8 cellular contexts compared by ENCODE assay signal in genomic region chr9:99231708-99232107, GRCh38. TPM values are rescaled to one million over a fixed set of nuclear protein-coding genes. Genes with fewer than 3 reads are reported as not detected.
DNase-seq lines count a peak whose midpoint lies in the region; ATAC-seq, FAIRE-seq and TF ChIP-seq lines count a peak whose summit lies in the region.

No MANE protein-coding gene starts in this region.

- ATAC-seq in K562 (peak; percentile 92), naive B cell (ENCODE audit: low read depth in 2 of 2) (no peak), GM19397 (IDR thresholded peaks at IDR 0.05; ENCODE audit: unreplicated experiment) (no peak), GM21423 (IDR thresholded peaks at IDR 0.05; ENCODE audit: unreplicated experiment) (no peak), GM19455 (IDR thresholded peaks at IDR 0.05; ENCODE audit: unreplicated experiment) (no peak)

- peak in 1 of 2 experiments; percentile 49; a peak in 3 of 4 replicates for TF ChIP-seq RAD21 in K562 (CRISPR knock-in tag; conservative IDR thresholded peaks at IDR 0.05 in 1 of 2, IDR thresholded peaks at IDR 0.05 in 1 of 2)

- H3K27me3 Mint-ChIP-seq in naive B cell: no peaks in the 10 kb centered on the region

- peaks cover 18 to 31% (median 20%) of the 10 kb centered on the region in 3 donors for H3K4me1 Mint-ChIP-seq in naive B cell

- no peak overlapping the region for H3K4me2 ChIP-seq in K562 (ENCODE audit: insufficient read depth, low read length)

- no peak overlapping the region for H3K4me3 ChIP-seq in K562

- intact Hi-C loops in K562 (cut with micrococcal nuclease): no loop called here

- no peak for TF ChIP-seq POLR2A in K562 (conservative IDR thresholded peaks at IDR 0.05)

- no peaks in the 10 kb centered on the region for H3K9me3 ChIP-seq in K562 (replicated peaks; ENCODE audit: control insufficient read depth, insufficient read depth, low read depth, low read length)

- no TSS peak for BruUV-seq in K562 (replicated peaks; lab: Mats Ljungman, UMichigan)

- H3K79me2 ChIP-seq in K562 (ENCODE audit: control insufficient read depth, insufficient read depth, low read length): peaks cover 3% of the 10 kb centered on the region; the same call in 1 of the 3 replicates

- H3K27ac Mint-ChIP-seq in naive B cell: peak overlapping the region in 4 of 6 donors; percentile 0 to 90 (median 29)

- in situ Hi-C loops in K562 (cut with MboI): no loop called here

- POLR2A ChIA-PET in K562 (lab: Yijun Ruan, JAX): interaction anchor here (1.0 to 3.2 kb wide), 4 partner anchors 9 to 86 kb away, joined by 3 to 45 read pairs (median 6); partner anchors contain the start of genes ALG2 and SEC61B

- H3K9me3 Mint-ChIP-seq in naive B cell: no peaks in the 10 kb centered on the region

- no peaks in the 10 kb centered on the region for H4K20me1 ChIP-seq in K562 (replicated peaks; ENCODE audit: control insufficient read depth, insufficient read depth, low read length)

- H3K36me3 Mint-ChIP-seq in naive B cell: peaks cover 3 to 15% of the 10 kb centered on the region in 2 donors

- no peaks in the 10 kb centered on the region for H3K9me1 ChIP-seq in K562 (ENCODE audit: control insufficient read depth, insufficient read depth, low read length)

- CTCF ChIA-PET in K562 (lab: Yijun Ruan, JAX; ENCODE audit: low intra/inter-chr PET ratio): no interaction called here

- peak; percentile 81 for FAIRE-seq in K562 (lab: Jason Lieb, UNC)

- TF ChIP-seq EP300 in K562 (IDR thresholded peaks at IDR 0.05; ENCODE audit: low read length): no peak

- H3K36me3 ChIP-seq in K562 (ENCODE audit: control insufficient read depth, insufficient read depth, low read length): peaks cover 57% of the 10 kb centered on the region; the same call in 2 of the 3 replicates

- no peaks in the 10 kb centered on the region for H3K27me3 ChIP-seq in K562 (ENCODE audit: control insufficient read depth in 2 of 2, insufficient read depth in 2 of 2, low read length in 2 of 2)

- no peak overlapping the region for H3K27ac ChIP-seq in K562 (ENCODE audit: extremely low read depth, low read depth, low read length)

- 70% methylated on average over 2 of the region's 2 CpGs for WGBS in K562 (ENCODE audit: insufficient coverage, low coverage, missing lambda C conversion rate)

- TF ChIP-seq CTCF in K562 (IDR thresholded peaks at IDR 0.05 in 2 of 3, conservative IDR thresholded peaks at IDR 0.05 in 1 of 3; ENCODE audit: insufficient read depth in 2 of 3, low read depth in 1 of 3, low read length in 3 of 3): peak; percentile 65 to 80 (median 74)

- DNase-seq in ELR (ENCODE audit: low read depth) (peak; percentile 45), M059J (ENCODE audit: low read depth) (peak; percentile 19), K562 (ENCODE audit: extremely low read depth in 1 of 4, low spot score in 3 of 4) (peak; percentile 46 to 53 (median 49)), naive B cell (peak; percentile 23), NCI-H774 (lab: John Stamatoyannopoulos, UW) (no peak)

- no peak overlapping the region for H2AFZ ChIP-seq in K562 (ENCODE audit: low read depth, low read length)

- no peak overlapping the region for H3K4me3 Mint-ChIP-seq in naive B cell

- H3K4me1 ChIP-seq in K562 (replicated peaks in 1 of 2; ENCODE audit: control insufficient read depth in 2 of 2, insufficient read depth in 2 of 2, low read length in 2 of 2): no peaks in the 10 kb centered on the region

- no peak overlapping the region for H3K9ac ChIP-seq in K562 (ENCODE audit: insufficient read depth in 1 of 2, low read depth in 2 of 2, low read length in 2 of 2)

TF ChIP-seq in K562, 482 proteins besides CTCF, POLR2A, EP300 and RAD21 (continues in another document):
- TF ChIP-seq ZNF561 (CRISPR knock-in tag; conservative IDR thresholded peaks at IDR 0.05) (no peak), SMARCA4 (IDR thresholded peaks at IDR 0.05) (peak; percentile 71), SMC3 (conservative IDR thresholded peaks at IDR 0.05; ENCODE audit: insufficient read depth, low read depth, low read length) (0 out of 2 replicates have a peak, but pooled peaks have one; percentile 18), DACH1 (IDR thresholded peaks at IDR 0.05; ENCODE audit: partially characterized antibody) (no peak), NCOR1 (IDR thresholded peaks at IDR 0.05) (0 out of 2 replicates have a peak, but pooled peaks have one; percentile 5), SMARCC2 (IDR thresholded peaks at IDR 0.05; ENCODE audit: low read depth) (peak; percentile 50; the same call in 1 of the 2 replicates), CEBPZ (IDR thresholded peaks at IDR 0.05; ENCODE audit: borderline replicate concordance, low read depth, low read length) (no peak), MTF1 (CRISPR knock-in tag; IDR thresholded peaks at IDR 0.05; ENCODE audit: borderline replicate concordance) (no peak)

RNA-seq across cellular contexts. Expression of gene SEC61B, which starts 9.6 kb away (rescaled TPM):
- 235 and 239 TPM in 2 replicates for total RNA-seq in M059J (2014; rRNA removed; shearing (Covaris generic))
- 18.6 and 28.3 TPM in 2 replicates for total RNA-seq in K562 (2011; cell fraction: chromatin; rRNA removed; ENCODE audit: low replicate concordance)
- 17.2 and 19.5 TPM in 2 replicates for total RNA-seq in K562 (2011; cell fraction: nucleolus; rRNA removed)
- 33.0 and 51.6 TPM in 2 replicates for total RNA-seq in K562 (2011; cell fraction: nucleoplasm; rRNA removed)
- total RNA-seq in K562 (2014; rRNA removed): 147 and 158 TPM in 2 replicates
- 166 and 177 TPM in 2 replicates for total RNA-seq in K562 (2014; rRNA removed; fragmentation: Illumina TruSeq; extraction: Trizol)
- total RNA-seq in K562 (2015; rRNA removed; fragmentation: Illumina TruSeq; extraction: Trizol): 218 and 221 TPM in 2 replicates
- total RNA-seq in K562 (2021): 172 and 185 TPM in 2 replicates
- polyA plus RNA-seq in K562 (2011; rRNA removed): 168 and 177 TPM in 2 replicates
- 277 and 293 TPM in 2 replicates for polyA plus RNA-seq in K562 (2011; cell fraction: cytosol; rRNA removed)
- 65.7 and 84.3 TPM in 2 replicates for polyA plus RNA-seq in K562 (2011; cell fraction: nucleus; rRNA removed)
- polyA plus RNA-seq in K562 (2012): 336 and 342 TPM in 2 replicates
- polyA plus RNA-seq in K562 (2014; fragmentation: Illumina TruSeq; extraction: Trizol): 214 and 271 TPM in 2 replicates
- polyA plus RNA-seq in K562 (2014; fragmentation: Nextera tagmentation; extraction: Ambion mirVana): 100 to 1,000 TPM in 1 of 2 experiments, 10 to 100 TPM in 1; 57.8 to 107 TPM
- 213 and 262 TPM in 2 replicates for polyA plus RNA-seq in K562 (2014; rRNA removed)
- polyA minus RNA-seq in K562 (2011; rRNA and poly(A)+ RNA removed): 64.2 and 69.9 TPM in 2 replicates
- 23.0 and 34.8 TPM in 2 replicates for polyA minus RNA-seq in K562 (2011; cell fraction: cytosol; rRNA and poly(A)+ RNA removed)
- 16.8 and 28.4 TPM in 2 replicates for polyA minus RNA-seq in K562 (2011; cell fraction: nucleus; rRNA and poly(A)+ RNA removed)
- polyA plus RNA-seq in naive B cell (ENCODE audit: low read depth in 6 of 6): 100 to 1,000 TPM; 184 to 278 (median 228) TPM

RNA-seq across cellular contexts. Expression of gene ALG2, which starts 10.0 kb away (rescaled TPM):
- 70.9 and 76.9 TPM in 2 replicates for total RNA-seq in M059J (2014; rRNA removed; shearing (Covaris generic))
- 32.6 and 41.8 TPM in 2 replicates for total RNA-seq in K562 (2011; cell fraction: chromatin; rRNA removed; ENCODE audit: low replicate concordance)
- total RNA-seq in K562 (2011; cell fraction: nucleolus; rRNA removed): 42.9 and 43.7 TPM in 2 replicates
- total RNA-seq in K562 (2011; cell fraction: nucleoplasm; rRNA removed): 40.1 and 41.9 TPM in 2 replicates
- 17.8 and 20.6 TPM in 2 replicates for total RNA-seq in K562 (2014; rRNA removed)
- total RNA-seq in K562 (2014; rRNA removed; fragmentation: Illumina TruSeq; extraction: Trizol): 24.3 and 24.7 TPM in 2 replicates
- 23.8 and 25.2 TPM in 2 replicates for total RNA-seq in K562 (2015; rRNA removed; fragmentation: Illumina TruSeq; extraction: Trizol)
- 17.2 and 18.2 TPM in 2 replicates for total RNA-seq in K562 (2021)
- polyA plus RNA-seq in K562 (2011; rRNA removed): 41.9 and 44.4 TPM in 2 replicates
- 25.6 and 30.4 TPM in 2 replicates for polyA plus RNA-seq in K562 (2011; cell fraction: cytosol; rRNA removed)
- 34.9 and 41.2 TPM in 2 replicates for polyA plus RNA-seq in K562 (2011; cell fraction: nucleus; rRNA removed)
- polyA plus RNA-seq in K562 (2012): 15.8 and 24.9 TPM in 2 replicates
- polyA plus RNA-seq in K562 (2014; fragmentation: Illumina TruSeq; extraction: Trizol): 23.7 and 28.7 TPM in 2 replicates
- 1 to 10 TPM; 4.9 to 7.3 TPM for polyA plus RNA-seq in K562 (2014; fragmentation: Nextera tagmentation; extraction: Ambion mirVana)
- 18.1 and 20.2 TPM in 2 replicates for polyA plus RNA-seq in K562 (2014; rRNA removed)
- 27.3 and 28.5 TPM in 2 replicates for polyA minus RNA-seq in K562 (2011; rRNA and poly(A)+ RNA removed)
- 11.8 and 12.3 TPM in 2 replicates for polyA minus RNA-seq in K562 (2011; cell fraction: cytosol; rRNA and poly(A)+ RNA removed)
- 13.5 and 24.4 TPM in 2 replicates for polyA minus RNA-seq in K562 (2011; cell fraction: nucleus; rRNA and poly(A)+ RNA removed)
- polyA plus RNA-seq in naive B cell (ENCODE audit: low read depth in 6 of 6): 10 to 100 TPM; 21.6 to 39.8 (median 22.8) TPM
